ENCODE assay signal across 8 cellular contexts in genomic region chr2:70141754-70142589, GRCh38. TPM values are rescaled to one million over a fixed set of nuclear protein-coding genes. Genes with fewer than 3 reads are reported as not detected.
A peak's percentile ranks its signal among the peaks of the same experiment; 100 is the strongest.
DNase-seq lines count a peak whose midpoint lies in the region; ATAC-seq and TF ChIP-seq lines count a peak whose summit lies in the region.

No MANE protein-coding gene starts in this region.

- H3K27ac Mint-ChIP-seq in activated CD4-positive, alpha-beta T cell treated with anti-CD3 and anti-CD28 coated beads for 36 hours, result peak overlapping the region; percentile 100

- peaks cover 20% of the 10 kb centered on the region for H3K36me3 Mint-ChIP-seq in activated CD4-positive, alpha-beta T cell treated with anti-CD3 and anti-CD28 coated beads for 36 hours (ENCODE audit: low read depth)

- ATAC-seq in GM21619 (IDR thresholded peaks at IDR 0.05; ENCODE audit: unreplicated experiment), result peak; percentile 33
- ATAC-seq in activated CD4-positive, alpha-beta T cell treated with anti-CD3 and anti-CD28 coated beads for 36 hours, result peak; percentile 16

- no peaks in the 10 kb centered on the region for H3K27me3 Mint-ChIP-seq in activated CD4-positive, alpha-beta T cell treated with anti-CD3 and anti-CD28 coated beads for 36 hours

- peak overlapping the region; percentile 99 for H3K27ac ChIP-seq in epithelial cell of prostate
- H3K27ac ChIP-seq in muscle layer of duodenum (ENCODE audit: low read length), result peak overlapping the region; percentile 97

- no peak for TF ChIP-seq EP300 in Ishikawa (IDR thresholded peaks at IDR 0.05; ENCODE audit: borderline replicate concordance)

- intact Hi-C loops in activated CD4-positive, alpha-beta T cell treated with anti-CD3 and anti-CD28 coated beads for 36 hours (cut with DNase I, micrococcal nuclease), result loop anchor here (1.0 to 10.0 kb wide), 14 partner anchors 9 to 499 kb away; partner anchors contain the start of genes PCBP1 (in 2 of the 2), SNRPG (in 2 of the 2), AAK1 (in 1 of the 2) and ANXA4 (in 1 of the 2)

- H3K4me3 ChIP-seq in muscle layer of duodenum (ENCODE audit: low read depth in 1 of 2, low read length in 2 of 2), result peak overlapping the region; percentile 47 to 61

- H3K4me1 Mint-ChIP-seq in activated CD4-positive, alpha-beta T cell treated with anti-CD3 and anti-CD28 coated beads for 36 hours, result peaks cover 72% of the 10 kb centered on the region

- DNase-seq in DMS153 (lab: John Stamatoyannopoulos, UW), result peak; percentile 68
- no peak for DNase-seq in DMS153 treated with DMSO at 0.1 percent for 48 hours (lab: John Stamatoyannopoulos, UW; ENCODE audit: unreplicated experiment)
- no peak for DNase-seq in activated CD4-positive, alpha-beta T cell treated with anti-CD3 and anti-CD28 coated beads for 36 hours
- no peak for DNase-seq in epithelial cell of prostate (ENCODE audit: low read depth, low spot score)
- DNase-seq in inferior parietal cortex (ENCODE audit: extremely low spot score), result no peak

- H3K36me3 ChIP-seq in muscle layer of duodenum (ENCODE audit: control insufficient read depth in 1 of 2, insufficient read depth in 2 of 2, low read length in 2 of 2), result peaks cover 0 to 4% of the 10 kb centered on the region in 2 donors

- H3K27me3 ChIP-seq in muscle layer of duodenum (ENCODE audit: low read depth, low read length), result no peaks in the 10 kb centered on the region

- TF ChIP-seq RAD21 in Ishikawa (IDR thresholded peaks at IDR 0.05; ENCODE audit: low read depth), result no peak

- H3K4me1 ChIP-seq in muscle layer of duodenum (ENCODE audit: control insufficient read depth in 1 of 2, insufficient read depth in 2 of 2, low read length in 2 of 2), result peaks cover 8 to 15% of the 10 kb centered on the region in 2 donors

- POLR2A ChIA-PET in activated CD4-positive, alpha-beta T cell treated with anti-CD3 and anti-CD28 coated beads for 36 hours (lab: Charles Lee), result interaction anchor here (0.6 to 2.9 kb wide), 10 partner anchors 9 to 228 kb away, joined by 3 to 28 read pairs (median 5); partner anchors contain the start of gene MXD1

- no peaks in the 10 kb centered on the region for H3K9me3 ChIP-seq in muscle layer of duodenum (ENCODE audit: control insufficient read depth in 1 of 2, low read length in 2 of 2)

- CTCF ChIA-PET in activated CD4-positive, alpha-beta T cell treated with anti-CD3 and anti-CD28 coated beads for 36 hours (lab: Charles Lee), result interaction anchor here (0.9 to 8.6 kb wide), 13 partner anchors 10 to 229 kb away, joined by 3 to 71 read pairs (median 5); partner anchors contain the start of genes C2orf42 and MXD1

- peak overlapping the region; percentile 78 for H3K4me3 Mint-ChIP-seq in activated CD4-positive, alpha-beta T cell treated with anti-CD3 and anti-CD28 coated beads for 36 hours

- peaks cover 2% of the 10 kb centered on the region for H3K9me3 Mint-ChIP-seq in activated CD4-positive, alpha-beta T cell treated with anti-CD3 and anti-CD28 coated beads for 36 hours (ENCODE audit: low read depth)

TF ChIP-seq in Ishikawa, 13 proteins besides CTCF, POLR2A, EP300 and RAD21:
- TF ChIP-seq ZBTB7A (IDR thresholded peaks at IDR 0.05; ENCODE audit: low read depth), result no peak
- TF ChIP-seq TAF1 (IDR thresholded peaks at IDR 0.05; ENCODE audit: low read depth), result peak; percentile 7; the same call in 1 of the 2 replicates
- TF ChIP-seq USF1 (IDR thresholded peaks at IDR 0.05), result peak; percentile 78
- no peak; the same call in 1 of the 2 replicates for TF ChIP-seq TEAD4 (IDR thresholded peaks at IDR 0.05)
- no peak for TF ChIP-seq NFIC (IDR thresholded peaks at IDR 0.05)

RNA-seq across cellular contexts. Expression of gene C2orf42, which starts 48.8 kb away (rescaled TPM):
- total RNA-seq in activated CD4-positive, alpha-beta T cell treated with anti-CD3 and anti-CD28 coated beads for 36 hours, result 10 to 100 TPM; 22.6 to 23.3 TPM

RNA-seq across cellular contexts. Expression of gene PCBP1, which starts 54.7 kb away (rescaled TPM):
- total RNA-seq in activated CD4-positive, alpha-beta T cell treated with anti-CD3 and anti-CD28 coated beads for 36 hours, result 100 to 1,000 TPM; 417 to 450 TPM
